ENCODE assay signal across 1 cellular context in genomic region chrX:68699960-68700746, GRCh38.
TF ChIP-seq lines count a peak whose summit lies in the region.

No MANE protein-coding gene starts in this region.

TF ChIP-seq in K562, 482 proteins besides CTCF, POLR2A, EP300 and RAD21 (continued from another document and continues in another):
- peak; percentile 33; the same call in 1 of the 2 replicates for TF ChIP-seq VEZF1 (CRISPR knock-in tag; IDR thresholded peaks at IDR 0.05)
- TF ChIP-seq, protein P1, sequence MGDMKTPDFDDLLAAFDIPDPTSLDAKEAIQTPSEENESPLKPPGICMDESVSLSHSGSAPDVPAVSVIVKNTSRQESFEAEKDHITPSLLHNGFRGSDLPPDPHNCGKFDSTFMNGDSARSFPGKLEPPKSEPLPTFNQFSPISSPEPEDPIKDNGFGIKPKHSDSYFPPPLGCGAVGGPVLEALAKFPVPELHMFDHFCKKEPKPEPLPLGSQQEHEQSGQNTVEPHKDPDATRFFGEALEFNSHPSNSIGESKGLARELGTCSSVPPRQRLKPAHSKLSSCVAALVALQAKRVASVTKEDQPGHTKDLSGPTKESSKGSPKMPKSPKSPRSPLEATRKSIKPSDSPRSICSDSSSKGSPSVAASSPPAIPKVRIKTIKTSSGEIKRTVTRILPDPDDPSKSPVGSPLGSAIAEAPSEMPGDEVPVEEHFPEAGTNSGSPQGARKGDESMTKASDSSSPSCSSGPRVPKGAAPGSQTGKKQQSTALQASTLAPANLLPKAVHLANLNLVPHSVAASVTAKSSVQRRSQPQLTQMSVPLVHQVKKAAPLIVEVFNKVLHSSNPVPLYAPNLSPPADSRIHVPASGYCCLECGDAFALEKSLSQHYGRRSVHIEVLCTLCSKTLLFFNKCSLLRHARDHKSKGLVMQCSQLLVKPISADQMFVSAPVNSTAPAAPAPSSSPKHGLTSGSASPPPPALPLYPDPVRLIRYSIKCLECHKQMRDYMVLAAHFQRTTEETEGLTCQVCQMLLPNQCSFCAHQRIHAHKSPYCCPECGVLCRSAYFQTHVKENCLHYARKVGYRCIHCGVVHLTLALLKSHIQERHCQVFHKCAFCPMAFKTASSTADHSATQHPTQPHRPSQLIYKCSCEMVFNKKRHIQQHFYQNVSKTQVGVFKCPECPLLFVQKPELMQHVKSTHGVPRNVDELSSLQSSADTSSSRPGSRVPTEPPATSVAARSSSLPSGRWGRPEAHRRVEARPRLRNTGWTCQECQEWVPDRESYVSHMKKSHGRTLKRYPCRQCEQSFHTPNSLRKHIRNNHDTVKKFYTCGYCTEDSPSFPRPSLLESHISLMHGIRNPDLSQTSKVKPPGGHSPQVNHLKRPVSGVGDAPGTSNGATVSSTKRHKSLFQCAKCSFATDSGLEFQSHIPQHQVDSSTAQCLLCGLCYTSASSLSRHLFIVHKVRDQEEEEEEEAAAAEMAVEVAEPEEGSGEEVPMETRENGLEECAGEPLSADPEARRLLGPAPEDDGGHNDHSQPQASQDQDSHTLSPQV (IDR thresholded peaks at IDR 0.05): peak; percentile 60; the same call in 1 of the 2 replicates
- peak; percentile 30; the same call in 1 of the 2 replicates for TF ChIP-seq RBFOX2 (IDR thresholded peaks at IDR 0.05; ENCODE audit: low read depth, low read length)
- TF ChIP-seq ZMIZ1 (IDR thresholded peaks at IDR 0.05; ENCODE audit: low read depth in 2 of 2, low read length in 2 of 2): 0 out of 4 replicates have a peak, but pooled peaks of 1 of the 2 experiments have one; percentile 41
- no peak for TF ChIP-seq PCBP1 (IDR thresholded peaks at IDR 0.05; ENCODE audit: low read depth, low read length, poor library complexity, severe bottlenecking)
- TF ChIP-seq TFAP4 (CRISPR knock-in tag; IDR thresholded peaks at IDR 0.05; ENCODE audit: borderline replicate concordance): peak; percentile 61; the same call in 1 of the 2 replicates
- no peak for TF ChIP-seq PURB (CRISPR knock-in tag; IDR thresholded peaks at IDR 0.05; ENCODE audit: low read depth)
- TF ChIP-seq CXXC5 (CRISPR knock-in tag; IDR thresholded peaks at IDR 0.05): 0 out of 2 replicates have a peak, but pooled peaks have one; percentile 19
- TF ChIP-seq TCF3 (CRISPR knock-in tag; IDR thresholded peaks at IDR 0.05): peak; percentile 93
- peak; percentile 9; the same call in 1 of the 2 replicates for TF ChIP-seq BHLHE40 (IDR thresholded peaks at IDR 0.05; ENCODE audit: low read length)
- TF ChIP-seq KAT8 (IDR thresholded peaks at IDR 0.05; ENCODE audit: low read depth): no peak
- TF ChIP-seq CBFA2T3 (IDR thresholded peaks at IDR 0.05): peak; percentile 89
- 0 out of 4 replicates have a peak, but pooled peaks of 1 of the 2 experiments have one; percentile 32 for TF ChIP-seq TBL1XR1 (IDR thresholded peaks at IDR 0.05; ENCODE audit: low read length in 2 of 2)
- TF ChIP-seq REST (CRISPR knock-in tag; IDR thresholded peaks at IDR 0.05; ENCODE audit: low read depth): no peak
- TF ChIP-seq CBFA2T2 (conservative IDR thresholded peaks at IDR 0.05): peak; percentile 82
- TF ChIP-seq CEBPZ (IDR thresholded peaks at IDR 0.05; ENCODE audit: borderline replicate concordance, low read depth, low read length): no peak
- no peak for TF ChIP-seq KAT7 (CRISPR knock-in tag; IDR thresholded peaks at IDR 0.05; ENCODE audit: borderline replicate concordance)
- TF ChIP-seq TAF7 (tag; IDR thresholded peaks at IDR 0.05): no peak
- peak; percentile 33; the same call in 1 of the 2 replicates for TF ChIP-seq SOX6 (IDR thresholded peaks at IDR 0.05)
- TF ChIP-seq GATA2 (CRISPR knock-in tag; IDR thresholded peaks at IDR 0.05): peak; percentile 64
- TF ChIP-seq ARID1B (IDR thresholded peaks at IDR 0.05): peak; percentile 80
- TF ChIP-seq CGGBP1 (CRISPR knock-in tag; IDR thresholded peaks at IDR 0.05): no peak
- no peak for TF ChIP-seq ARID3A (IDR thresholded peaks at IDR 0.05; ENCODE audit: borderline replicate concordance, low read depth, low read length)
- TF ChIP-seq ETS1 (conservative IDR thresholded peaks at IDR 0.05; ENCODE audit: control insufficient read depth, low read depth, low read length): peak; percentile 40; the same call in 1 of the 2 replicates
- TF ChIP-seq KLF16 (IDR thresholded peaks at IDR 0.05): peak; percentile 50; the same call in 1 of the 2 replicates
- no peak for TF ChIP-seq COPS2 (conservative IDR thresholded peaks at IDR 0.05)
- TF ChIP-seq RCOR1 (IDR thresholded peaks at IDR 0.05; ENCODE audit: borderline replicate concordance in 1 of 2, low read depth in 2 of 2, low read length in 2 of 2): 0 out of 4 replicates have a peak, but pooled peaks of 1 of the 2 experiments have one; percentile 11
- peak; percentile 45; the same call in 1 of the 2 replicates for TF ChIP-seq SMAD4 (CRISPR knock-in tag; conservative IDR thresholded peaks at IDR 0.05)
- TF ChIP-seq SMARCA4 (IDR thresholded peaks at IDR 0.05): 0 out of 2 replicates have a peak, but pooled peaks have one; percentile 35
- no peak for TF ChIP-seq RUNX1 (IDR thresholded peaks at IDR 0.05; ENCODE audit: low read depth)
- TF ChIP-seq ZNF24 (IDR thresholded peaks at IDR 0.05): no peak
- TF ChIP-seq POU5F1 (IDR thresholded peaks at IDR 0.05; ENCODE audit: borderline replicate concordance, low read depth, low read length, partially characterized antibody): no peak
